ENCODE assay signal across 1 cellular context in genomic region chr13:45269204-45269603, GRCh38.
TF ChIP-seq lines count a peak whose summit lies in the region.

No MANE protein-coding gene starts in this region.

TF ChIP-seq in H1, 55 proteins besides CTCF, POLR2A, EP300 and RAD21 (continued from another document):
- TF ChIP-seq, protein P1, sequence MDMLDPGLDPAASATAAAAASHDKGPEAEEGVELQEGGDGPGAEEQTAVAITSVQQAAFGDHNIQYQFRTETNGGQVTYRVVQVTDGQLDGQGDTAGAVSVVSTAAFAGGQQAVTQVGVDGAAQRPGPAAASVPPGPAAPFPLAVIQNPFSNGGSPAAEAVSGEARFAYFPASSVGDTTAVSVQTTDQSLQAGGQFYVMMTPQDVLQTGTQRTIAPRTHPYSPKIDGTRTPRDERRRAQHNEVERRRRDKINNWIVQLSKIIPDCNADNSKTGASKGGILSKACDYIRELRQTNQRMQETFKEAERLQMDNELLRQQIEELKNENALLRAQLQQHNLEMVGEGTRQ (IDR thresholded peaks at IDR 0.05; ENCODE audit: low read length) = no peak
- TF ChIP-seq EZH2 (IDR thresholded peaks at IDR 0.05; ENCODE audit: low read depth, low read length, severe bottlenecking) = no peak
- no peak for TF ChIP-seq RFX5 (IDR thresholded peaks at IDR 0.05; ENCODE audit: borderline replicate concordance, low read depth, low read length)
- no peak for TF ChIP-seq SUZ12 (IDR thresholded peaks at IDR 0.05; ENCODE audit: low read length)
- TF ChIP-seq FOSL1 (IDR thresholded peaks at IDR 0.05; ENCODE audit: insufficient read depth, low read depth, low read length) = no peak
- TF ChIP-seq NANOG (IDR thresholded peaks at IDR 0.05; ENCODE audit: insufficient read depth, low read depth, low read length, poor library complexity, severe bottlenecking) = no peak
- no peak for TF ChIP-seq CBX8 (IDR thresholded peaks at IDR 0.05; ENCODE audit: borderline replicate concordance, low read depth, low read length)
- no peak for TF ChIP-seq TAF1 (IDR thresholded peaks at IDR 0.05; ENCODE audit: low read depth, low read length)
- TF ChIP-seq CHD1 (IDR thresholded peaks at IDR 0.05; ENCODE audit: low read depth, low read length) = no peak
- no peak for TF ChIP-seq TEAD4 (IDR thresholded peaks at IDR 0.05; ENCODE audit: low read depth, low read length)
- TF ChIP-seq, protein P2, sequence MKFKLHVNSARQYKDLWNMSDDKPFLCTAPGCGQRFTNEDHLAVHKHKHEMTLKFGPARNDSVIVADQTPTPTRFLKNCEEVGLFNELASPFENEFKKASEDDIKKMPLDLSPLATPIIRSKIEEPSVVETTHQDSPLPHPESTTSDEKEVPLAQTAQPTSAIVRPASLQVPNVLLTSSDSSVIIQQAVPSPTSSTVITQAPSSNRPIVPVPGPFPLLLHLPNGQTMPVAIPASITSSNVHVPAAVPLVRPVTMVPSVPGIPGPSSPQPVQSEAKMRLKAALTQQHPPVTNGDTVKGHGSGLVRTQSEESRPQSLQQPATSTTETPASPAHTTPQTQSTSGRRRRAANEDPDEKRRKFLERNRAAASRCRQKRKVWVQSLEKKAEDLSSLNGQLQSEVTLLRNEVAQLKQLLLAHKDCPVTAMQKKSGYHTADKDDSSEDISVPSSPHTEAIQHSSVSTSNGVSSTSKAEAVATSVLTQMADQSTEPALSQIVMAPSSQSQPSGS (IDR thresholded peaks at IDR 0.05; ENCODE audit: low read length) = no peak
